ENCODE assay signal across 1 cellular context in the genomic region with DNA sequence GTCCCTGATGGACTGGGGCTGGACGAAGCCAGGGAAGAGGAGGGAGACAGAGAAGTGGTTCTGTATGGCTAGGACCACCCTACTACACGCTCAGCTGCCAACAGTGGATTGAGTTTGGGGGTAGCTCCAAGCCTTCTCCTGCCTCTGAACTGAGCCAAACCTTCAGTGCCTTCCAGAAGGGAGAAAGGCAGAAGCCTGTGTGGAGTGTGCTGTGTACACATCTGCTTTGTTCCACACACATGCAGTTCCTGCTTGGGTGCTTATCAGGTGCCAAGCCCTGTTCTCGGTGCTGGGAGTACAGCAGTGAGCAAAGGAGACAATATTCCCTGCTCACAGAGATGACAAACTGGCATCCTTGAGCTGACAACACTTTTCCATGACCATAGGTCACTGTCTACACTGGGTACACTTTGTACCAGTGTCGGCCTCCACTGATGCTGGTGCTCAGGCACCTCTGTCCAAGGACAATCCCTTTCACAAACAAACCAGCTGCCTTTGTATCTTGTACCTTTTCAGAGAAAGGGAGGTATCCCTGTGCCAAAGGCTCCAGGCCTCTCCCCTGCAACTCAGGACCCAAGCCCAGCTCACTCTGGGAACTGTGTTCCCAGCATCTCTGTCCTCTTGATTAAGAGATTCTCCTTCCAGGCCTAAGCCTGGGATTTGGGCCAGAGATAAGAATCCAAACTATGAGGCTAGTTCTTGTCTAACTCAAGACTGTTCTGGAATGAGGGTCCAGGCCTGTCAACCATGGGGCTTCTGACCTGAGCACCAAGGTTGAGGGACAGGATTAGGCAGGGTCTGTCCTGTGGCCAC.
TF ChIP-seq lines count a peak whose summit lies in the region.

No MANE protein-coding gene starts in this region.

TF ChIP-seq in HepG2, 621 proteins besides CTCF, POLR2A, EP300 and RAD21 (continued from another document and continues in another):
- peak; percentile 35; the same call in 1 of the 2 replicates for TF ChIP-seq CEBPB (IDR thresholded peaks at IDR 0.05; ENCODE audit: borderline replicate concordance, low read depth, low read length)
- TF ChIP-seq, protein P1, sequence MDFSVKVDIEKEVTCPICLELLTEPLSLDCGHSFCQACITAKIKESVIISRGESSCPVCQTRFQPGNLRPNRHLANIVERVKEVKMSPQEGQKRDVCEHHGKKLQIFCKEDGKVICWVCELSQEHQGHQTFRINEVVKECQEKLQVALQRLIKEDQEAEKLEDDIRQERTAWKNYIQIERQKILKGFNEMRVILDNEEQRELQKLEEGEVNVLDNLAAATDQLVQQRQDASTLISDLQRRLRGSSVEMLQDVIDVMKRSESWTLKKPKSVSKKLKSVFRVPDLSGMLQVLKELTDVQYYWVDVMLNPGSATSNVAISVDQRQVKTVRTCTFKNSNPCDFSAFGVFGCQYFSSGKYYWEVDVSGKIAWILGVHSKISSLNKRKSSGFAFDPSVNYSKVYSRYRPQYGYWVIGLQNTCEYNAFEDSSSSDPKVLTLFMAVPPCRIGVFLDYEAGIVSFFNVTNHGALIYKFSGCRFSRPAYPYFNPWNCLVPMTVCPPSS (IDR thresholded peaks at IDR 0.05), result no peak
- no peak for TF ChIP-seq SMARCE1 (IDR thresholded peaks at IDR 0.05; ENCODE audit: borderline replicate concordance)
- peak; percentile 81; the same call in 1 of the 2 replicates for TF ChIP-seq WIZ (CRISPR knock-in tag; IDR thresholded peaks at IDR 0.05)
- peak; percentile 7; the same call in 1 of the 2 replicates for TF ChIP-seq SMAD1 (CRISPR knock-in tag; IDR thresholded peaks at IDR 0.05; ENCODE audit: borderline replicate concordance, low read depth)
- TF ChIP-seq ZNF143 (CRISPR knock-in tag; IDR thresholded peaks at IDR 0.05), result peak; percentile 42
- peak; percentile 91 for TF ChIP-seq TBL1XR1 (IDR thresholded peaks at IDR 0.05; ENCODE audit: borderline replicate concordance, low read length, partially characterized antibody)
- TF ChIP-seq ZNF891 (CRISPR knock-in tag; IDR thresholded peaks at IDR 0.05), result peak; percentile 31; the same call in 1 of the 2 replicates
- TF ChIP-seq ZNF292 (CRISPR knock-in tag; IDR thresholded peaks at IDR 0.05; ENCODE audit: borderline replicate concordance, low read depth), result peak; percentile 97; the same call in 1 of the 2 replicates
- peak; percentile 55; the same call in 1 of the 2 replicates for TF ChIP-seq ZNF33B (CRISPR knock-in tag; IDR thresholded peaks at IDR 0.05)
- TF ChIP-seq, protein P2, sequence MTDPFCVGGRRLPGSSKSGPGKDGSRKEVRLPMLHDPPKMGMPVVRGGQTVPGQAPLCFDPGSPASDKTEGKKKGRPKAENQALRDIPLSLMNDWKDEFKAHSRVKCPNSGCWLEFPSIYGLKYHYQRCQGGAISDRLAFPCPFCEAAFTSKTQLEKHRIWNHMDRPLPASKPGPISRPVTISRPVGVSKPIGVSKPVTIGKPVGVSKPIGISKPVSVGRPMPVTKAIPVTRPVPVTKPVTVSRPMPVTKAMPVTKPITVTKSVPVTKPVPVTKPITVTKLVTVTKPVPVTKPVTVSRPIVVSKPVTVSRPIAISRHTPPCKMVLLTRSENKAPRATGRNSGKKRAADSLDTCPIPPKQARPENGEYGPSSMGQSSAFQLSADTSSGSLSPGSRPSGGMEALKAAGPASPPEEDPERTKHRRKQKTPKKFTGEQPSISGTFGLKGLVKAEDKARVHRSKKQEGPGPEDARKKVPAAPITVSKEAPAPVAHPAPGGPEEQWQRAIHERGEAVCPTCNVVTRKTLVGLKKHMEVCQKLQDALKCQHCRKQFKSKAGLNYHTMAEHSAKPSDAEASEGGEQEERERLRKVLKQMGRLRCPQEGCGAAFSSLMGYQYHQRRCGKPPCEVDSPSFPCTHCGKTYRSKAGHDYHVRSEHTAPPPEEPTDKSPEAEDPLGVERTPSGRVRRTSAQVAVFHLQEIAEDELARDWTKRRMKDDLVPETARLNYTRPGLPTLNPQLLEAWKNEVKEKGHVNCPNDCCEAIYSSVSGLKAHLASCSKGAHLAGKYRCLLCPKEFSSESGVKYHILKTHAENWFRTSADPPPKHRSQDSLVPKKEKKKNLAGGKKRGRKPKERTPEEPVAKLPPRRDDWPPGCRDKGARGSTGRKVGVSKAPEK (CRISPR knock-in tag; IDR thresholded peaks at IDR 0.05; ENCODE audit: borderline replicate concordance), result peak; percentile 84; the same call in 1 of the 2 replicates
- TF ChIP-seq ZNF563 (CRISPR knock-in tag; IDR thresholded peaks at IDR 0.05), result no peak
- TF ChIP-seq, protein P3, sequence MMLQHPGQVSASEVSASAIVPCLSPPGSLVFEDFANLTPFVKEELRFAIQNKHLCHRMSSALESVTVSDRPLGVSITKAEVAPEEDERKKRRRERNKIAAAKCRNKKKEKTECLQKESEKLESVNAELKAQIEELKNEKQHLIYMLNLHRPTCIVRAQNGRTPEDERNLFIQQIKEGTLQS (CRISPR knock-in tag; IDR thresholded peaks at IDR 0.05), result peak; percentile 73
- peak; percentile 65; the same call in 1 of the 2 replicates for TF ChIP-seq ZMAT3 (CRISPR knock-in tag; conservative IDR thresholded peaks at IDR 0.05)
- peak; percentile 82 for TF ChIP-seq ZNF263 (CRISPR knock-in tag; IDR thresholded peaks at IDR 0.05)
- TF ChIP-seq AGO1 (IDR thresholded peaks at IDR 0.05; ENCODE audit: low read depth, low read length, poor library complexity, severe bottlenecking), result peak; percentile 90
- TF ChIP-seq MED13 (CRISPR knock-in tag; IDR thresholded peaks at IDR 0.05), result peak; percentile 90; the same call in 1 of the 2 replicates
- TF ChIP-seq ARNT (IDR thresholded peaks at IDR 0.05), result no peak
- TF ChIP-seq ZNF691 (CRISPR knock-in tag; IDR thresholded peaks at IDR 0.05; ENCODE audit: borderline replicate concordance, low read depth), result peak; percentile 70; the same call in 1 of the 2 replicates
- TF ChIP-seq ZNF138 (CRISPR knock-in tag; IDR thresholded peaks at IDR 0.05; ENCODE audit: low read depth), result peak; percentile 17; the same call in 1 of the 2 replicates
- TF ChIP-seq ZNF558 (CRISPR knock-in tag; IDR thresholded peaks at IDR 0.05; ENCODE audit: borderline replicate concordance), result no peak
- TF ChIP-seq, protein P4, sequence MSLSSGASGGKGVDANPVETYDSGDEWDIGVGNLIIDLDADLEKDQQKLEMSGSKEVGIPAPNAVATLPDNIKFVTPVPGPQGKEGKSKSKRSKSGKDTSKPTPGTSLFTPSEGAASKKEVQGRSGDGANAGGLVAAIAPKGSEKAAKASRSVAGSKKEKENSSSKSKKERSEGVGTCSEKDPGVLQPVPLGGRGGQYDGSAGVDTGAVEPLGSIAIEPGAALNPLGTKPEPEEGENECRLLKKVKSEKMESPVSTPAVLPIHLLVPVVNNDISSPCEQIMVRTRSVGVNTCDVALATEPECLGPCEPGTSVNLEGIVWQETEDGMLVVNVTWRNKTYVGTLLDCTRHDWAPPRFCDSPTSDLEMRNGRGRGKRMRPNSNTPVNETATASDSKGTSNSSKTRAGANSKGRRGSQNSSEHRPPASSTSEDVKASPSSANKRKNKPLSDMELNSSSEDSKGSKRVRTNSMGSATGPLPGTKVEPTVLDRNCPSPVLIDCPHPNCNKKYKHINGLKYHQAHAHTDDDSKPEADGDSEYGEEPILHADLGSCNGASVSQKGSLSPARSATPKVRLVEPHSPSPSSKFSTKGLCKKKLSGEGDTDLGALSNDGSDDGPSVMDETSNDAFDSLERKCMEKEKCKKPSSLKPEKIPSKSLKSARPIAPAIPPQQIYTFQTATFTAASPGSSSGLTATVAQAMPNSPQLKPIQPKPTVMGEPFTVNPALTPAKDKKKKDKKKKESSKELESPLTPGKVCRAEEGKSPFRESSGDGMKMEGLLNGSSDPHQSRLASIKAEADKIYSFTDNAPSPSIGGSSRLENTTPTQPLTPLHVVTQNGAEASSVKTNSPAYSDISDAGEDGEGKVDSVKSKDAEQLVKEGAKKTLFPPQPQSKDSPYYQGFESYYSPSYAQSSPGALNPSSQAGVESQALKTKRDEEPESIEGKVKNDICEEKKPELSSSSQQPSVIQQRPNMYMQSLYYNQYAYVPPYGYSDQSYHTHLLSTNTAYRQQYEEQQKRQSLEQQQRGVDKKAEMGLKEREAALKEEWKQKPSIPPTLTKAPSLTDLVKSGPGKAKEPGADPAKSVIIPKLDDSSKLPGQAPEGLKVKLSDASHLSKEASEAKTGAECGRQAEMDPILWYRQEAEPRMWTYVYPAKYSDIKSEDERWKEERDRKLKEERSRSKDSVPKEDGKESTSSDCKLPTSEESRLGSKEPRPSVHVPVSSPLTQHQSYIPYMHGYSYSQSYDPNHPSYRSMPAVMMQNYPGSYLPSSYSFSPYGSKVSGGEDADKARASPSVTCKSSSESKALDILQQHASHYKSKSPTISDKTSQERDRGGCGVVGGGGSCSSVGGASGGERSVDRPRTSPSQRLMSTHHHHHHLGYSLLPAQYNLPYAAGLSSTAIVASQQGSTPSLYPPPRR (CRISPR knock-in tag; IDR thresholded peaks at IDR 0.05; ENCODE audit: borderline replicate concordance), result peak; percentile 96
- TF ChIP-seq GZF1 (CRISPR knock-in tag; IDR thresholded peaks at IDR 0.05), result peak; percentile 34; the same call in 1 of the 2 replicates
- TF ChIP-seq SSRP1 (CRISPR knock-in tag; IDR thresholded peaks at IDR 0.05), result peak; percentile 67; the same call in 1 of the 2 replicates
- peak; percentile 82; the same call in 1 of the 2 replicates for TF ChIP-seq GFI1 (CRISPR knock-in tag; IDR thresholded peaks at IDR 0.05; ENCODE audit: borderline replicate concordance)
- peak; percentile 46; the same call in 1 of the 2 replicates for TF ChIP-seq RFX3 (CRISPR knock-in tag; IDR thresholded peaks at IDR 0.05)
- TF ChIP-seq, protein P5, sequence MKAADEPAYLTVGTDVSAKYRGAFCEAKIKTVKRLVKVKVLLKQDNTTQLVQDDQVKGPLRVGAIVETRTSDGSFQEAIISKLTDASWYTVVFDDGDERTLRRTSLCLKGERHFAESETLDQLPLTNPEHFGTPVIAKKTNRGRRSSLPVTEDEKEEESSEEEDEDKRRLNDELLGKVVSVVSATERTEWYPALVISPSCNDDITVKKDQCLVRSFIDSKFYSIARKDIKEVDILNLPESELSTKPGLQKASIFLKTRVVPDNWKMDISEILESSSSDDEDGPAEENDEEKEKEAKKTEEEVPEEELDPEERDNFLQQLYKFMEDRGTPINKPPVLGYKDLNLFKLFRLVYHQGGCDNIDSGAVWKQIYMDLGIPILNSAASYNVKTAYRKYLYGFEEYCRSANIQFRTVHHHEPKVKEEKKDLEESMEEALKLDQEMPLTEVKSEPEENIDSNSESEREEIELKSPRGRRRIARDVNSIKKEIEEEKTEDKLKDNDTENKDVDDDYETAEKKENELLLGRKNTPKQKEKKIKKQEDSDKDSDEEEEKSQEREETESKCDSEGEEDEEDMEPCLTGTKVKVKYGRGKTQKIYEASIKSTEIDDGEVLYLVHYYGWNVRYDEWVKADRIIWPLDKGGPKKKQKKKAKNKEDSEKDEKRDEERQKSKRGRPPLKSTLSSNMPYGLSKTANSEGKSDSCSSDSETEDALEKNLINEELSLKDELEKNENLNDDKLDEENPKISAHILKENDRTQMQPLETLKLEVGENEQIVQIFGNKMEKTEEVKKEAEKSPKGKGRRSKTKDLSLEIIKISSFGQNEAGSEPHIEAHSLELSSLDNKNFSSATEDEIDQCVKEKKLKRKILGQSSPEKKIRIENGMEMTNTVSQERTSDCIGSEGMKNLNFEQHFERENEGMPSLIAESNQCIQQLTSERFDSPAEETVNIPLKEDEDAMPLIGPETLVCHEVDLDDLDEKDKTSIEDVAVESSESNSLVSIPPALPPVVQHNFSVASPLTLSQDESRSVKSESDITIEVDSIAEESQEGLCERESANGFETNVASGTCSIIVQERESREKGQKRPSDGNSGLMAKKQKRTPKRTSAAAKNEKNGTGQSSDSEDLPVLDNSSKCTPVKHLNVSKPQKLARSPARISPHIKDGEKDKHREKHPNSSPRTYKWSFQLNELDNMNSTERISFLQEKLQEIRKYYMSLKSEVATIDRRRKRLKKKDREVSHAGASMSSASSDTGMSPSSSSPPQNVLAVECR (CRISPR knock-in tag; IDR thresholded peaks at IDR 0.05; ENCODE audit: borderline replicate concordance), result peak; percentile 84; the same call in 1 of the 2 replicates
- TF ChIP-seq RCOR2 (CRISPR knock-in tag; IDR thresholded peaks at IDR 0.05), result peak; percentile 100
- TF ChIP-seq HIC2 (CRISPR knock-in tag; IDR thresholded peaks at IDR 0.05; ENCODE audit: low read depth), result peak; percentile 100
- TF ChIP-seq IRF2 (CRISPR knock-in tag; IDR thresholded peaks at IDR 0.05), result peak; percentile 99
- TF ChIP-seq, protein P6, sequence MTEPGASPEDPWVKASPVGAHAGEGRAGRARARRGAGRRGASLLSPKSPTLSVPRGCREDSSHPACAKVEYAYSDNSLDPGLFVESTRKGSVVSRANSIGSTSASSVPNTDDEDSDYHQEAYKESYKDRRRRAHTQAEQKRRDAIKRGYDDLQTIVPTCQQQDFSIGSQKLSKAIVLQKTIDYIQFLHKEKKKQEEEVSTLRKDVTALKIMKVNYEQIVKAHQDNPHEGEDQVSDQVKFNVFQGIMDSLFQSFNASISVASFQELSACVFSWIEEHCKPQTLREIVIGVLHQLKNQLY (CRISPR knock-in tag; IDR thresholded peaks at IDR 0.05), result peak; percentile 93; the same call in 1 of the 2 replicates
- TF ChIP-seq, protein P7, sequence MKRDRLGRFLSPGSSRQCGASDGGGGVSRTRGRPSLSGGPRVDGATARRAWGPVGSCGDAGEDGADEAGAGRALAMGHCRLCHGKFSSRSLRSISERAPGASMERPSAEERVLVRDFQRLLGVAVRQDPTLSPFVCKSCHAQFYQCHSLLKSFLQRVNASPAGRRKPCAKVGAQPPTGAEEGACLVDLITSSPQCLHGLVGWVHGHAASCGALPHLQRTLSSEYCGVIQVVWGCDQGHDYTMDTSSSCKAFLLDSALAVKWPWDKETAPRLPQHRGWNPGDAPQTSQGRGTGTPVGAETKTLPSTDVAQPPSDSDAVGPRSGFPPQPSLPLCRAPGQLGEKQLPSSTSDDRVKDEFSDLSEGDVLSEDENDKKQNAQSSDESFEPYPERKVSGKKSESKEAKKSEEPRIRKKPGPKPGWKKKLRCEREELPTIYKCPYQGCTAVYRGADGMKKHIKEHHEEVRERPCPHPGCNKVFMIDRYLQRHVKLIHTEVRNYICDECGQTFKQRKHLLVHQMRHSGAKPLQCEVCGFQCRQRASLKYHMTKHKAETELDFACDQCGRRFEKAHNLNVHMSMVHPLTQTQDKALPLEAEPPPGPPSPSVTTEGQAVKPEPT (CRISPR knock-in tag; IDR thresholded peaks at IDR 0.05; ENCODE audit: low read depth), result peak; percentile 46; the same call in 1 of the 2 replicates
